In genomic region chr11:46489668-46490560, GRCh38 we compare ENCODE assay signal across 7 cellular contexts.
DNase-seq lines count a peak whose midpoint lies in the region; ATAC-seq and TF ChIP-seq lines count a peak whose summit lies in the region.

No MANE protein-coding gene starts in this region.

- peaks cover 28% of the 10 kb centered on the region; the same call in 1 of the 2 replicates for H3K36me3 ChIP-seq in OCI-LY1 (ENCODE audit: insufficient read depth, low read length)

- no peaks in the 10 kb centered on the region for H3K27me3 ChIP-seq in OCI-LY1 (ENCODE audit: insufficient read depth, low read length)

- no peak overlapping the region for H3K4me3 ChIP-seq in OCI-LY1 (ENCODE audit: low read depth, low read length, poor library complexity, severe bottlenecking)

- H3K79me2 ChIP-seq in OCI-LY1 (ENCODE audit: insufficient read depth, low read length) = no peaks in the 10 kb centered on the region

- H3K27ac ChIP-seq in OCI-LY1 (ENCODE audit: low read depth, low read length, poor library complexity, severe bottlenecking) = no peak overlapping the region

- H2AFZ ChIP-seq in OCI-LY1 (ENCODE audit: low read length) = no peak overlapping the region

- H3F3A ChIP-seq in OCI-LY1 (ENCODE audit: insufficient read depth, low read length) = no peaks in the 10 kb centered on the region

- H3K9ac ChIP-seq in OCI-LY1 (ENCODE audit: low read length) = no peak overlapping the region

- no peaks in the 10 kb centered on the region for H4K20me1 ChIP-seq in OCI-LY1 (ENCODE audit: insufficient read depth, low read length)

- DNase-seq in GM03348 (ENCODE audit: low spot score) = peak; percentile 42
- DNase-seq in HPDE6-E6E7 (ENCODE audit: extremely low spot score) = peak; percentile 48
- DNase-seq in amniotic epithelial cell (ENCODE audit: low read depth) = peak; percentile 64
- DNase-seq in islet precursor cell = peak; percentile 60
- DNase-seq in stimulated activated naive CD8-positive, alpha-beta T cell treated with anti-CD3 and anti-CD28 coated beads, Interleukin-15, Interleukin-2, amounts not matched to agents 100 U/mL and 50 U/mL, for 24 hours = peak; percentile 16

- no peaks in the 10 kb centered on the region for H3K9me3 ChIP-seq in OCI-LY1 (ENCODE audit: low read length)

- peak; percentile 87 for TF ChIP-seq CTCF in OCI-LY1 (IDR thresholded peaks at IDR 0.05; ENCODE audit: low read length)

- ATAC-seq in stimulated activated naive CD8-positive, alpha-beta T cell treated with anti-CD3 and anti-CD28 coated beads, Interleukin-15, Interleukin-2, amounts not matched to agents 100 U/mL and 50 U/mL, for 24 hours = no peak
- no peak for ATAC-seq in HG03439 (IDR thresholded peaks at IDR 0.05; ENCODE audit: unreplicated experiment)

- H3K4me1 ChIP-seq in OCI-LY1 (ENCODE audit: insufficient read depth, low read length, severe bottlenecking) = peaks cover 16% of the 10 kb centered on the region

- H3K4me2 ChIP-seq in OCI-LY1 (ENCODE audit: low read length) = no peak overlapping the region

- no peaks in the 10 kb centered on the region for H3K9me2 ChIP-seq in OCI-LY1 (ENCODE audit: low read depth, low read length)
